In genomic region chr20:23646106-23646958, GRCh38 we compare ENCODE assay signal across 37 cellular contexts. TPM values are rescaled to one million over a fixed set of nuclear protein-coding genes. Genes with fewer than 3 reads are reported as not detected.
DNase-seq lines count a peak whose midpoint lies in the region; ATAC-seq, FAIRE-seq and TF ChIP-seq lines count a peak whose summit lies in the region.
"Had no signal": no experiment of that assay in that cellular context is flagged by ENCODE, and none has a peak within 500 bp of the region (broad histone marks: within the 10 kb centered on the region; RNA-seq: fewer than 3 reads in every experiment).

No MANE protein-coding gene starts in this region.

- H3K4me3 ChIP-seq in OCI-LY3 (ENCODE audit: low read length) (no peak overlapping the region), epithelial cell of esophagus (ENCODE audit: low read length) (no peak overlapping the region), small intestine (ENCODE audit: low read depth in 1 of 2, low read length in 2 of 2) (no peak overlapping the region)
- H3K4me3 ChIP-seq: neural progenitor cell, uterus had no signal

- H3K4me2 ChIP-seq in OCI-LY3 (ENCODE audit: low read length) = peak overlapping the region; percentile 68; the same call in 1 of the 2 replicates
- H3K4me2 ChIP-seq: neural progenitor cell had no signal

- no peak overlapping the region for H2AFZ ChIP-seq in OCI-LY3 (ENCODE audit: low read depth, low read length)
- H2AFZ ChIP-seq: neural progenitor cell had no signal

- H3K4me1 ChIP-seq in OCI-LY3 (ENCODE audit: low read length) (peaks cover 52% of the 10 kb centered on the region), small intestine (ENCODE audit: control insufficient read depth in 2 of 2, insufficient read depth in 1 of 2, low read depth in 1 of 2, low read length in 1 of 2) (no peaks in the 10 kb centered on the region)
- H3K4me1 ChIP-seq: neural progenitor cell, uterus had no signal

- intact Hi-C loops in CD14-positive monocyte (cut with micrococcal nuclease) = no loop called here

- no peaks in the 10 kb centered on the region for H3K36me3 Mint-ChIP-seq in CD14-positive monocyte
- H3K36me3 Mint-ChIP-seq in activated T-cell treated with anti-CD3 and anti-CD28 coated beads, Interleukin-2, amount 50 U/mL, for 72 hours (ENCODE audit: insufficient read depth in 2 of 2) = no peaks in the 10 kb centered on the region
- H3K36me3 Mint-ChIP-seq: activated naive CD8-positive, alpha-beta T cell; CD8-positive, alpha-beta T cell; neural progenitor cell had no signal

- no peak for ATAC-seq in activated T-cell treated with anti-CD3 and anti-CD28 coated beads, Interleukin-2, amount 50 U/mL, for 72 hours (replicated peaks in 1 of 2)
- ATAC-seq in GM21423 (IDR thresholded peaks at IDR 0.05; ENCODE audit: unreplicated experiment) = no peak
- ATAC-seq: activated CD8-positive, alpha-beta T cell treated with anti-CD3 and anti-CD28 coated beads, Interleukin-2, amount 10 ng/mL, durations not matched to agents 7 days and 5 days; CD8-positive, alpha-beta T cell; left ventricle myocardium superior; right cardiac atrium; stimulated activated naive CD8-positive, alpha-beta T cell treated with anti-CD3 and anti-CD28 coated beads, Interleukin-15, amount 100 ng/mL, for 72 hours had no signal

- no peak for FAIRE-seq in small intestine (lab: Jason Lieb, UNC)
- FAIRE-seq: A204.1, colon, HTR-8/SVneo had no signal

- no peak overlapping the region for H3K4me3 Mint-ChIP-seq in CD14-positive monocyte
- no peak overlapping the region for H3K4me3 Mint-ChIP-seq in activated T-cell treated with anti-CD3 and anti-CD28 coated beads, Interleukin-2, amount 50 U/mL, for 72 hours
- H3K4me3 Mint-ChIP-seq: activated CD8-positive, alpha-beta T cell treated with anti-CD3 and anti-CD28 coated beads, Interleukin-2, amount 10 ng/mL, durations not matched to agents 7 days and 5 days; activated naive CD8-positive, alpha-beta T cell; CD8-positive, alpha-beta T cell; neural progenitor cell; stimulated activated naive CD8-positive, alpha-beta T cell treated with anti-CD3 and anti-CD28 coated beads, Interleukin-15, amount 100 ng/mL, for 72 hours had no signal

- H3K27ac Mint-ChIP-seq in CD14-positive monocyte = peak overlapping the region in 5 of 7 donors; percentile 15 to 87 (median 65)
- H3K27ac Mint-ChIP-seq in activated T-cell treated with anti-CD3 and anti-CD28 coated beads, Interleukin-2, amount 50 U/mL, for 72 hours = no peak overlapping the region
- H3K27ac Mint-ChIP-seq: activated CD8-positive, alpha-beta T cell treated with anti-CD3 and anti-CD28 coated beads, Interleukin-2, amount 10 ng/mL, durations not matched to agents 7 days and 5 days; activated naive CD8-positive, alpha-beta T cell; activated T-helper 2 cell treated with anti-CD3 and anti-CD28 coated beads, Interferon-gamma antibody, Interleukin-2, Interleukin-4, amounts not matched to agents 10 μg/mL and 5 μg/mL and 100 μg/mL, durations not matched to agents 14 hours and 24 hours and 36 hours; CD8-positive, alpha-beta T cell; neural progenitor cell; stimulated activated naive CD8-positive, alpha-beta T cell treated with anti-CD3 and anti-CD28 coated beads, Interleukin-15, amount 100 ng/mL, for 72 hours had no signal

- H4K20me1 ChIP-seq in OCI-LY3 (ENCODE audit: insufficient read depth, low read length) = no peaks in the 10 kb centered on the region

- H3K9me3 Mint-ChIP-seq in CD14-positive monocyte = peaks cover 0 to 2% (median 0%) of the 10 kb centered on the region in 7 donors
- H3K9me3 Mint-ChIP-seq in activated T-cell treated with anti-CD3 and anti-CD28 coated beads, Interleukin-2, amount 50 U/mL, for 72 hours = no peaks in the 10 kb centered on the region
- H3K9me3 Mint-ChIP-seq: activated T-helper 2 cell treated with anti-CD3 and anti-CD28 coated beads, Interferon-gamma antibody, Interleukin-2, Interleukin-4, amounts not matched to agents 10 μg/mL and 5 μg/mL and 100 μg/mL, durations not matched to agents 14 hours and 24 hours and 36 hours; CD8-positive, alpha-beta T cell; neural progenitor cell; stimulated activated naive CD8-positive, alpha-beta T cell treated with anti-CD3 and anti-CD28 coated beads, Interleukin-15, amount 100 ng/mL, for 72 hours had no signal

- H3K79me2 ChIP-seq in OCI-LY3 (ENCODE audit: low read length) = no peaks in the 10 kb centered on the region

- 55 to 77% (median 64%) methylated on average over 5 of the region's 5 CpGs for WGBS in small intestine, 3 donors

- H3K27me3 ChIP-seq in OCI-LY3 (ENCODE audit: low read depth, low read length) = no peaks in the 10 kb centered on the region
- H3K27me3 ChIP-seq in small intestine (ENCODE audit: control insufficient read depth in 2 of 2, insufficient read depth in 2 of 2, low read length in 2 of 2) = no peaks in the 10 kb centered on the region
- H3K27me3 ChIP-seq: neural progenitor cell, uterus had no signal

- H3K4me1 Mint-ChIP-seq in CD14-positive monocyte = peaks cover 68% of the 10 kb centered on the region
- peaks cover 5% of the 10 kb centered on the region for H3K4me1 Mint-ChIP-seq in activated T-cell treated with anti-CD3 and anti-CD28 coated beads, Interleukin-2, amount 50 U/mL, for 72 hours (ENCODE audit: low read depth)
- H3K4me1 Mint-ChIP-seq: neural progenitor cell had no signal

- no peak overlapping the region for H3K27ac ChIP-seq in OCI-LY3 (ENCODE audit: low read length)
- no peak overlapping the region for H3K27ac ChIP-seq in small intestine (ENCODE audit: low read depth in 1 of 2, low read length in 1 of 2)
- H3K27ac ChIP-seq: neural progenitor cell, uterus, VCaP had no signal

- no peak overlapping the region for H3K9ac ChIP-seq in OCI-LY3 (ENCODE audit: low read length)
- H3K9ac ChIP-seq: neural progenitor cell had no signal

- peaks cover 0 to 2% (median 0%) of the 10 kb centered on the region in 3 donors for H3K27me3 Mint-ChIP-seq in CD14-positive monocyte (ENCODE audit: low read depth in 3 of 3)
- H3K27me3 Mint-ChIP-seq in activated T-cell treated with anti-CD3 and anti-CD28 coated beads, Interleukin-2, amount 50 U/mL, for 72 hours (ENCODE audit: low read depth) = peaks cover 9% of the 10 kb centered on the region
- H3K27me3 Mint-ChIP-seq: activated naive CD8-positive, alpha-beta T cell; stimulated activated naive CD8-positive, alpha-beta T cell treated with anti-CD3 and anti-CD28 coated beads, Interleukin-15, amount 100 ng/mL, for 72 hours had no signal

- H3K36me3 ChIP-seq in OCI-LY3 (replicated peaks; ENCODE audit: low read depth, low read length) (no peaks in the 10 kb centered on the region), small intestine (ENCODE audit: control insufficient read depth in 2 of 2, insufficient read depth in 2 of 2, low read length in 2 of 2) (no peaks in the 10 kb centered on the region)
- H3K36me3 ChIP-seq: neural progenitor cell, uterus had no signal

- DNase-seq in CD14-positive monocyte (ENCODE audit: low spot score) (no peak), LHCN-M2 (ENCODE audit: low read depth) (peak; percentile 49), epithelial cell of esophagus (ENCODE audit: low read depth) (peak; percentile 70), islet precursor cell (no peak), small intestine (no peak)
- DNase-seq in activated T-cell treated with anti-CD3 and anti-CD28 coated beads, Interleukin-2, amount 50 U/mL, for 72 hours = no peak
- DNase-seq: activated CD4-positive, alpha-beta T cell treated with anti-CD3 and anti-CD28 coated beads for 4 hours; activated CD8-positive, alpha-beta T cell treated with anti-CD3 and anti-CD28 coated beads, Interleukin-2, amount 10 ng/mL, durations not matched to agents 7 days and 5 days; CD8-positive, alpha-beta T cell; effector CD8-positive, alpha-beta T cell; glutamatergic neuron; left ventricle myocardium superior; NCI-H1417 treated with DMSO at 0.1 percent for 48 hours; NCI-H2081 treated with DMSO at 0.1 percent for 48 hours; NCI-H226; NCI-H748 treated with DMSO at 0.1 percent for 48 hours; right cardiac atrium; SHP77 treated with DMSO at 0.1 percent for 48 hours; stimulated activated CD4-positive, alpha-beta T cell treated with anti-CD3 and anti-CD28 coated beads, Interleukin-12 subunit alpha, Interleukin-12 subunit beta, amount 100 ng/mL, for 4 hours; stimulated activated CD4-positive, alpha-beta T cell treated with anti-CD3 and anti-CD28 coated beads, Interleukin-2, amount 100 ng/mL, for 48 hours; stimulated activated naive CD8-positive, alpha-beta T cell treated with anti-CD3 and anti-CD28 coated beads, Interleukin-15, amount 100 ng/mL, for 72 hours; SW 1271; T-helper 9 cell; uterus had no signal

- TF ChIP-seq CTCF in CD14-positive monocyte (IDR thresholded peaks at IDR 0.05) = no peak
- no peak for TF ChIP-seq CTCF in OCI-LY3 (IDR thresholded peaks at IDR 0.05; ENCODE audit: low read depth, low read length)
- TF ChIP-seq CTCF in epithelial cell of esophagus (IDR thresholded peaks at IDR 0.05; ENCODE audit: insufficient read depth, low read depth, low read length, missing control alignments) = no peak

- H3K9me3 ChIP-seq in OCI-LY3 (ENCODE audit: insufficient read depth, low read length) = no peaks in the 10 kb centered on the region
- H3K9me3 ChIP-seq in small intestine (ENCODE audit: control insufficient read depth, low read depth) = no peaks in the 10 kb centered on the region
- H3K9me3 ChIP-seq: uterus had no signal

RNA-seq across cellular contexts. Expression of gene CST3, which starts 8.6 kb away (rescaled TPM):
- polyA plus RNA-seq in CD14-positive monocyte (1,000 to 10,000 TPM; 2,657 to 3,222 TPM), small intestine (100 to 1,000 TPM; 443 to 496 (median 444) TPM)
- total RNA-seq in LHCN-M2 (2014; rRNA removed) = 356 and 431 TPM in 2 replicates
- 395 TPM for polyA plus RNA-seq in LHCN-M2 (2012)
- under 1 TPM; 0.22 to 0.30 TPM for total RNA-seq in activated T-cell treated with anti-CD3 and anti-CD28 coated beads, Interleukin-2, amount 50 U/mL, for 72 hours

RNA-seq across cellular contexts. Expression of gene CST9, which starts 40.6 kb away (rescaled TPM):
- polyA plus RNA-seq in CD14-positive monocyte (under 1 TPM in 1 of 2 donors, not detected in 1; 0.13 TPM), small intestine (not detected)
- not detected in 2 replicates for total RNA-seq in LHCN-M2 (2014; rRNA removed)
- polyA plus RNA-seq in LHCN-M2 (2012) = not detected
- total RNA-seq in activated T-cell treated with anti-CD3 and anti-CD28 coated beads, Interleukin-2, amount 50 U/mL, for 72 hours = not detected
- total RNA-seq: activated CD8-positive, alpha-beta T cell treated with anti-CD3 and anti-CD28 coated beads, Interleukin-2, amount 10 ng/mL, durations not matched to agents 7 days and 5 days; activated T-helper 2 cell treated with anti-CD3 and anti-CD28 coated beads, Interferon-gamma antibody, Interleukin-2, Interleukin-4, amounts not matched to agents 10 μg/mL and 5 μg/mL and 100 μg/mL, durations not matched to agents 14 hours and 24 hours and 36 hours; CD8-positive, alpha-beta T cell; epithelial cell of proximal tubule; H4; left ventricle myocardium superior; MCF 10A; myocyte; right cardiac atrium; uterus had no signal
- polyA plus RNA-seq: right cardiac atrium had no signal

RNA-seq across cellular contexts. Expression of gene CST4, which starts 42.5 kb away (rescaled TPM):
- polyA plus RNA-seq in CD14-positive monocyte = not detected
- total RNA-seq in LHCN-M2 (2014; rRNA removed) = not detected in 2 replicates
- not detected for polyA plus RNA-seq in LHCN-M2 (2012)
- not detected for total RNA-seq in activated T-cell treated with anti-CD3 and anti-CD28 coated beads, Interleukin-2, amount 50 U/mL, for 72 hours
- polyA plus RNA-seq in small intestine = not detected
- total RNA-seq: activated CD8-positive, alpha-beta T cell treated with anti-CD3 and anti-CD28 coated beads, Interleukin-2, amount 10 ng/mL, durations not matched to agents 7 days and 5 days; activated T-helper 2 cell treated with anti-CD3 and anti-CD28 coated beads, Interferon-gamma antibody, Interleukin-2, Interleukin-4, amounts not matched to agents 10 μg/mL and 5 μg/mL and 100 μg/mL, durations not matched to agents 14 hours and 24 hours and 36 hours; CD8-positive, alpha-beta T cell; epithelial cell of proximal tubule; H4; left ventricle myocardium superior; MCF 10A; myocyte; right cardiac atrium; uterus had no signal
- polyA plus RNA-seq: right cardiac atrium had no signal

Comparison
In these comparisons a context has a peak if more than half of its experiments do, and no peak if none do; other contexts are left out.
1. DNase-seq: peak in LHCN-M2 (single experiment) and epithelial cell of esophagus (single experiment); none in CD14-positive monocyte (single experiment), activated T-cell treated with anti-CD3 and anti-CD28 coated beads, Interleukin-2, amount 50 U/mL, for 72 hours (0 of 2), islet precursor cell (single experiment) and small intestine (single experiment).
2. RNA of gene CST3, which starts 8.6 kb away (total RNA-seq): 356 to 431 TPM in LHCN-M2; 0.22 to 0.30 TPM in activated T-cell treated with anti-CD3 and anti-CD28 coated beads, Interleukin-2, amount 50 U/mL, for 72 hours; every median in the first group is over 100 times any median in the second.